Comparison of ENCODE assay signal across 10 cellular contexts in genomic region chr14:89625208-89625987, GRCh38.
DNase-seq lines count a peak whose midpoint lies in the region; ATAC-seq and TF ChIP-seq lines count a peak whose summit lies in the region.
"Had no signal": no experiment of that assay in that cellular context is flagged by ENCODE, and none has a peak within 500 bp of the region (broad histone marks: within the 10 kb centered on the region; RNA-seq: fewer than 3 reads in every experiment).

No MANE protein-coding gene starts in this region.

- no peak overlapping the region for H2BK120ac ChIP-seq in mesenchymal stem cell (ENCODE audit: low read depth, low read length)

- H3K27me3 ChIP-seq in BE2C (no peaks in the 10 kb centered on the region), mesenchymal stem cell (ENCODE audit: control insufficient read depth in 1 of 2, insufficient read depth in 1 of 2, low read length in 2 of 2) (peaks cover 0 to 4% of the 10 kb centered on the region in 2 experiments), aorta (ENCODE audit: control insufficient read depth in 1 of 2, insufficient read depth in 2 of 2, low read length in 1 of 2) (no peaks in the 10 kb centered on the region)

- ATAC-seq in aorta (ENCODE audit: low FRiP score) (no peak), GM19397 (IDR thresholded peaks at IDR 0.05; ENCODE audit: unreplicated experiment) (no peak), HG03095 (IDR thresholded peaks at IDR 0.05; ENCODE audit: unreplicated experiment) (no peak)

- no peak overlapping the region for H3K4ac ChIP-seq in mesenchymal stem cell (ENCODE audit: low read depth in 1 of 2, low read length in 2 of 2)

- H3K4me2 ChIP-seq in mesenchymal stem cell (ENCODE audit: low read length, poor library complexity, severe bottlenecking) = no peak overlapping the region

- peak overlapping the region; percentile 97 for H3K27ac Mint-ChIP-seq in activated naive CD8-positive, alpha-beta T cell

- H3K4me3 Mint-ChIP-seq in activated naive CD8-positive, alpha-beta T cell = peak overlapping the region; percentile 44

- peaks cover 12% of the 10 kb centered on the region for H3K9me3 Mint-ChIP-seq in activated naive CD8-positive, alpha-beta T cell (ENCODE audit: low read depth)

- no peak for TF ChIP-seq CTCF in BE2C (IDR thresholded peaks at IDR 0.05; ENCODE audit: low read depth, low read length)

- H3K4me1 Mint-ChIP-seq in activated naive CD8-positive, alpha-beta T cell (ENCODE audit: low read depth) = peaks cover 68% of the 10 kb centered on the region

- no peaks in the 10 kb centered on the region for H3K27me3 Mint-ChIP-seq in activated naive CD8-positive, alpha-beta T cell

- no peak overlapping the region for H4K8ac ChIP-seq in mesenchymal stem cell (ENCODE audit: low read length)

- H2AFZ ChIP-seq in mesenchymal stem cell (ENCODE audit: low read depth, low read length) = no peak overlapping the region

- H3K4me3 ChIP-seq in BE2C (ENCODE audit: low read depth, low read length) = no peak overlapping the region
- no peak overlapping the region for H3K4me3 ChIP-seq in mesenchymal stem cell (ENCODE audit: insufficient read depth in 1 of 2, low read depth in 1 of 2, low read length in 2 of 2)
- no peak overlapping the region for H3K4me3 ChIP-seq in aorta (ENCODE audit: low read length in 2 of 2)

- H3K18ac ChIP-seq in mesenchymal stem cell (ENCODE audit: low read depth in 1 of 2, low read length in 2 of 2) = no peak overlapping the region

- peak overlapping the region; percentile 11 for H2BK5ac ChIP-seq in mesenchymal stem cell (ENCODE audit: low read depth, low read length, poor library complexity, severe bottlenecking)

- intact Hi-C loops in aorta (cut with DNase I) = no loop called here

- H3K79me1 ChIP-seq in mesenchymal stem cell (replicated peaks; ENCODE audit: low read length, poor library complexity, severe bottlenecking) = no peaks in the 10 kb centered on the region

- no peak overlapping the region for H3K23ac ChIP-seq in mesenchymal stem cell (ENCODE audit: low read length in 2 of 2)

- H2AK5ac ChIP-seq in mesenchymal stem cell (ENCODE audit: low read length, severe bottlenecking) = peak overlapping the region; percentile 81

- peak overlapping the region; percentile 56 for H2BK15ac ChIP-seq in mesenchymal stem cell (ENCODE audit: low read depth, poor library complexity, severe bottlenecking)

- WGBS in mesenchymal stem cell = 90% methylated on average over 28 of the region's 28 CpGs
- WGBS in aorta, 2 donors = 56 to 58% methylated on average over 28 of the region's 28 CpGs

- no peak overlapping the region for H3K14ac ChIP-seq in mesenchymal stem cell (ENCODE audit: low read length in 2 of 2)

- H3K36me3 ChIP-seq in BE2C = no peaks in the 10 kb centered on the region
- no peaks in the 10 kb centered on the region for H3K36me3 ChIP-seq in mesenchymal stem cell (ENCODE audit: control insufficient read depth in 1 of 2, insufficient read depth in 2 of 2, low read depth in 1 of 2, low read length in 2 of 2)
- no peaks in the 10 kb centered on the region for H3K36me3 ChIP-seq in aorta (ENCODE audit: control insufficient read depth in 1 of 2, insufficient read depth in 2 of 2, low read length in 1 of 2)

- H3K4me1 ChIP-seq in BE2C (peaks cover 2% of the 10 kb centered on the region), mesenchymal stem cell (ENCODE audit: control insufficient read depth, insufficient read depth, low read depth, low read length) (peaks cover 12% of the 10 kb centered on the region), aorta (ENCODE audit: control insufficient read depth in 1 of 2, insufficient read depth in 2 of 2, low read length in 2 of 2) (no peaks in the 10 kb centered on the region)

- DNase-seq in BE2C (peak; percentile 47), NCI-H1092 treated with DMSO at 0.1 percent for 48 hours (lab: John Stamatoyannopoulos, UW) (peak; percentile 92), mesenchymal stem cell (no peak), aorta (no peak), A172 (ENCODE audit: low spot score) (no peak)
- DNase-seq: MM.1S; stimulated activated naive CD8-positive, alpha-beta T cell treated with anti-CD3 and anti-CD28 coated beads, Interleukin-15, Interleukin-2, amounts not matched to agents 100 U/mL and 50 U/mL, for 24 hours had no signal

- H3K9me3 ChIP-seq in BE2C (no peaks in the 10 kb centered on the region), mesenchymal stem cell (ENCODE audit: control insufficient read depth, low read length) (no peaks in the 10 kb centered on the region), aorta (ENCODE audit: control insufficient read depth, low read length) (no peaks in the 10 kb centered on the region)

- H3K27ac ChIP-seq in mesenchymal stem cell (ENCODE audit: low read length, poor library complexity, severe bottlenecking) = no peak overlapping the region
- H3K27ac ChIP-seq in aorta (ENCODE audit: low read depth in 1 of 2, low read length in 2 of 2) = no peak overlapping the region

- H4K91ac ChIP-seq in mesenchymal stem cell (ENCODE audit: low read length) = no peak overlapping the region

- H3K9ac ChIP-seq in mesenchymal stem cell (ENCODE audit: low read length) = no peak overlapping the region

- H3K36me3 Mint-ChIP-seq in activated naive CD8-positive, alpha-beta T cell = peaks cover 5% of the 10 kb centered on the region

- H2BK12ac ChIP-seq in mesenchymal stem cell (ENCODE audit: low read length in 2 of 2) = no peak overlapping the region

Comparison
In these comparisons a context has a peak if more than half of its experiments do, and no peak if none do; other contexts are left out.
1. DNase-seq: peak in BE2C (single experiment) and NCI-H1092 treated with DMSO at 0.1 percent for 48 hours (single experiment); none in mesenchymal stem cell (single experiment), aorta (0 of 2) and A172 (single experiment).